ENCODE assay signal across 1 cellular context in genomic region chr7:74031403-74032190, GRCh38.
TF ChIP-seq lines count a peak whose summit lies in the region.

No MANE protein-coding gene starts in this region.

TF ChIP-seq in H1, 55 proteins besides CTCF, POLR2A, EP300 and RAD21:
- TF ChIP-seq CHD1 (IDR thresholded peaks at IDR 0.05; ENCODE audit: low read depth, low read length) (no peak), MAX (IDR thresholded peaks at IDR 0.05) (no peak), KDM1A (IDR thresholded peaks at IDR 0.05; ENCODE audit: borderline replicate concordance, low read length) (peak; percentile 67; the same call in 1 of the 2 replicates)
